In the genomic region with DNA sequence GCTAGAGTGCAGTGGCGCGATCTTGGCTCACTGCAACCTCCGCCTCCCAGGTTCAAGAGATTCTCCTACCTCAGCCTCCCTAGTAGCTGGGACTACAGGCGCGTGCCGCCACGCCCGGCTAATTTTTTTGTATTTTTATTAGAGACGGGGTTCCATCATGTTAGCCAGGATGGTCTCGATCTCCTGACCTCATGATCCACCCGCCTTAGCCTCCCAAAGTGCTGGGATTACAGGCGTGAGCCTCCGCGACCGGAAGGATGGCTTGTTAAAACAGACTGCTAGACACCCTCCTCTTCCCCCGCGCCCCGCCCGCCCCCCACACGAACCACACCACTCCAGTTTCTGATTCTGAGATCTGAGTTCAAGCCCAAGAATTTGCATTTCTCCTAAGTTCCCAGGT, we compare ENCODE assay signal across 7 cellular contexts.
DNase-seq lines count a peak whose midpoint lies in the region; ATAC-seq, FAIRE-seq and TF ChIP-seq lines count a peak whose summit lies in the region.
"Not testable (repeated sequence)": the region's sequence is repeated elsewhere in the genome, so short reads cannot be mapped to it uniquely, and the experiment has no call there.

No MANE protein-coding gene starts in this region.

- H3K36me3 Mint-ChIP-seq in astrocyte (ENCODE audit: low read depth, unreplicated experiment); neural crest cell (ENCODE audit: low read depth): not testable (repeated sequence)

- H3K4me1 Mint-ChIP-seq in astrocyte (ENCODE audit: low read depth, unreplicated experiment), result not testable (repeated sequence)
- peaks cover 30% of the 10 kb centered on the region for H3K4me1 Mint-ChIP-seq in neural crest cell

- H3K4me3 Mint-ChIP-seq in astrocyte (ENCODE audit: unreplicated experiment) (peak overlapping the region; percentile 91), neural crest cell (peak overlapping the region; percentile 83)

- H3K27me3 Mint-ChIP-seq in astrocyte (ENCODE audit: low read depth, unreplicated experiment), result not testable (repeated sequence)
- peaks cover 96% of the 10 kb centered on the region for H3K27me3 Mint-ChIP-seq in neural crest cell (ENCODE audit: low read depth)

- H3K27ac Mint-ChIP-seq in astrocyte (ENCODE audit: unreplicated experiment), result peak overlapping the region; percentile 64
- H3K27ac Mint-ChIP-seq in neural crest cell (ENCODE audit: unreplicated experiment), result not testable (repeated sequence)

- H2AFZ ChIP-seq in astrocyte (ENCODE audit: low read depth, low read length), result peak overlapping the region; percentile 83

- not testable (repeated sequence) for TF ChIP-seq CTCF in GM06990 (IDR thresholded peaks at IDR 0.05; ENCODE audit: insufficient read depth, low read length, poor library complexity, severe bottlenecking); RWPE2 (IDR thresholded peaks at IDR 0.05; ENCODE audit: poor library complexity, severe bottlenecking); astrocyte (IDR thresholded peaks at IDR 0.05; ENCODE audit: insufficient read depth, low read depth, low read length); epithelial cell of esophagus (IDR thresholded peaks at IDR 0.05; ENCODE audit: insufficient read depth, low read depth, low read length, missing control alignments); neural crest cell (conservative IDR thresholded peaks at IDR 0.05)

- not testable (repeated sequence) for H3K9me3 Mint-ChIP-seq in astrocyte (ENCODE audit: unreplicated experiment)
- H3K9me3 Mint-ChIP-seq in neural crest cell, result peaks cover 11% of the 10 kb centered on the region

- not testable (repeated sequence) for H3K36me3 ChIP-seq in GM06990 (ENCODE audit: control insufficient read depth, insufficient read depth, low read length); RWPE2 (ENCODE audit: low read depth); astrocyte (ENCODE audit: insufficient read depth, low read length)

- not testable (repeated sequence) for FAIRE-seq in HTR-8/SVneo (lab: Jason Lieb, UNC); astrocyte (lab: Jason Lieb, UNC)

- not testable (repeated sequence) for ATAC-seq in RWPE2 (ENCODE audit: low read depth)

- not testable (repeated sequence) for H4K20me1 ChIP-seq in astrocyte (ENCODE audit: insufficient read depth, low read length)

- H3K4me2 ChIP-seq in astrocyte (ENCODE audit: low read length), result peak overlapping the region; percentile 89

- H3K79me2 ChIP-seq in astrocyte (ENCODE audit: insufficient read depth, low read length), result not testable (repeated sequence)

- not testable (repeated sequence) for H3K9ac ChIP-seq in astrocyte (ENCODE audit: low read length)

- H3K9me3 ChIP-seq in RWPE2 (ENCODE audit: severe bottlenecking); astrocyte (ENCODE audit: insufficient read depth, low read depth, low read length): not testable (repeated sequence)

- peak overlapping the region; percentile 51 for H3K27ac ChIP-seq in RWPE2 (ENCODE audit: poor library complexity, severe bottlenecking)
- H3K27ac ChIP-seq in astrocyte (ENCODE audit: low read depth, low read length), result not testable (repeated sequence)

- DNase-seq in GM06990 (ENCODE audit: extremely low read depth, insufficient read length) (peak; percentile 68), HTR-8/SVneo (ENCODE audit: insufficient read length, low spot score) (peak; percentile 15)
- not testable (repeated sequence) for DNase-seq in RWPE2 (ENCODE audit: low spot score); astrocyte (ENCODE audit: low read depth); epithelial cell of esophagus (ENCODE audit: low read depth); neural crest cell (ENCODE audit: low read depth, low spot score)

- not testable (repeated sequence) for H3K27me3 ChIP-seq in GM06990 (replicated peaks; ENCODE audit: control insufficient read depth, insufficient read depth, low read length); RWPE2 (ENCODE audit: insufficient read depth, poor library complexity, severe bottlenecking); astrocyte (ENCODE audit: insufficient read depth, low read length)

- H3K4me1 ChIP-seq in RWPE2 (ENCODE audit: insufficient read depth, poor library complexity, severe bottlenecking); astrocyte (ENCODE audit: insufficient read depth, low read length): not testable (repeated sequence)

- H3K4me3 ChIP-seq in GM06990 (replicated peaks; ENCODE audit: low read depth, low read length); astrocyte (ENCODE audit: insufficient read depth, low read depth, low read length): not testable (repeated sequence)
- H3K4me3 ChIP-seq in RWPE2 (ENCODE audit: severe bottlenecking) (peak overlapping the region; percentile 41), epithelial cell of esophagus (ENCODE audit: low read length) (peak overlapping the region; percentile 54), iPS-11a (ENCODE audit: low read depth, low read length) (peak overlapping the region; percentile 67)
